ENCODE assay signal across 2 cellular contexts in genomic region chr12:122518908-122519307, GRCh38.
A peak's percentile ranks its signal among the peaks of the same experiment; 100 is the strongest.
TF ChIP-seq lines count a peak whose summit lies in the region.

No MANE protein-coding gene starts in this region.

TF ChIP-seq in K562, 482 proteins besides CTCF, POLR2A, EP300 and RAD21:
- TF ChIP-seq CEBPB (tag; IDR thresholded peaks at IDR 0.05) (0 out of 2 replicates have a peak, but pooled peaks have one; percentile 6), FOS (IDR thresholded peaks at IDR 0.05; ENCODE audit: extremely low read depth, insufficient read length) (no peak)

TF ChIP-seq in HEK293T, 16 proteins besides CTCF, POLR2A, EP300 and RAD21:
- no peak for TF ChIP-seq LEF1 (IDR thresholded peaks at IDR 0.05; ENCODE audit: borderline replicate concordance)
- no peak for TF ChIP-seq CTBP1 (IDR thresholded peaks at IDR 0.05; ENCODE audit: borderline replicate concordance)
- TF ChIP-seq SUZ12 (IDR thresholded peaks at IDR 0.05), result no peak
- no peak for TF ChIP-seq L3MBTL2 (conservative IDR thresholded peaks at IDR 0.05)
- TF ChIP-seq NFRKB (IDR thresholded peaks at IDR 0.05), result no peak
- no peak for TF ChIP-seq ELF4 (IDR thresholded peaks at IDR 0.05)
- no peak for TF ChIP-seq BHLHE40 (IDR thresholded peaks at IDR 0.05; ENCODE audit: borderline replicate concordance)
- no peak for TF ChIP-seq TARDBP (IDR thresholded peaks at IDR 0.05)
- no peak for TF ChIP-seq ARNT (IDR thresholded peaks at IDR 0.05)
- TF ChIP-seq FOXK2 (IDR thresholded peaks at IDR 0.05), result no peak
- no peak for TF ChIP-seq FOXM1 (IDR thresholded peaks at IDR 0.05; ENCODE audit: borderline replicate concordance)
- TF ChIP-seq HDGF (IDR thresholded peaks at IDR 0.05; ENCODE audit: borderline replicate concordance), result no peak
- no peak for TF ChIP-seq PKNOX1 (IDR thresholded peaks at IDR 0.05)
- no peak for TF ChIP-seq SP1 (IDR thresholded peaks at IDR 0.05)
- no peak for TF ChIP-seq ZNF384 (IDR thresholded peaks at IDR 0.05)
- TF ChIP-seq FOXA1 (IDR thresholded peaks at IDR 0.05), result no peak
TF ChIP-seq in HEK293T: peak in this region for 0.
